26 cellular contexts compared by ENCODE assay signal in genomic region chr6:154358019-154358545, GRCh38. TPM values are rescaled to one million over a fixed set of nuclear protein-coding genes. Genes with fewer than 3 reads are reported as not detected.
"Had no signal": no experiment of that assay in that cellular context is flagged by ENCODE, and none has a peak within 500 bp of the region (broad histone marks: within the 10 kb centered on the region; RNA-seq: fewer than 3 reads in every experiment).

No MANE protein-coding gene starts in this region.

- H3K4me1 ChIP-seq: gastroesophageal sphincter, right lobe of liver had no signal

- H3K27ac Mint-ChIP-seq: activated CD8-positive, alpha-beta memory T cell treated with anti-CD3 and anti-CD28 coated beads, Interleukin-2, amount 10 ng/mL, durations not matched to agents 7 days and 5 days; activated CD8-positive, alpha-beta T cell treated with anti-CD3 and anti-CD28 coated beads, Interleukin-2, amount 10 ng/mL, durations not matched to agents 7 days and 5 days; activated naive CD4-positive, alpha-beta T cell treated with anti-CD3 and anti-CD28 coated beads, Interleukin-2, amount 50 U/mL, for 24 hours; activated naive CD8-positive, alpha-beta T cell treated with anti-CD3 and anti-CD28 coated beads, Interleukin-2, amount 50 U/mL, for 24 hours; activated T-helper 2 cell treated with anti-CD3 and anti-CD28 coated beads, Interferon-gamma antibody, Interleukin-2, Interleukin-4, amounts not matched to agents 10 μg/mL and 5 μg/mL and 100 μg/mL, durations not matched to agents 14 hours and 24 hours and 36 hours; progenitor cell of endocrine pancreas; T-helper 17 cell; WTC11 had no signal

- H3K36me3 Mint-ChIP-seq: activated naive CD4-positive, alpha-beta T cell treated with anti-CD3 and anti-CD28 coated beads, Interleukin-2, amount 50 U/mL, for 24 hours; WTC11 had no signal

- DNase-seq: activated CD8-positive, alpha-beta memory T cell treated with anti-CD3 and anti-CD28 coated beads, Interleukin-2, amount 10 ng/mL, durations not matched to agents 7 days and 5 days; activated CD8-positive, alpha-beta T cell treated with anti-CD3 and anti-CD28 coated beads, Interleukin-2, amount 10 ng/mL, durations not matched to agents 7 days and 5 days; activated naive CD8-positive, alpha-beta T cell treated with anti-CD3 and anti-CD28 coated beads, Interleukin-2, amount 50 U/mL, for 24 hours; activated T-cell treated with anti-CD3 and anti-CD28 coated beads, Interleukin-2, amount 50 U/mL, for 48 hours; dorsolateral prefrontal cortex; effector memory CD4-positive, alpha-beta T cell; erythroblast; hippocampal formation; kidney; left colon; mammary epithelial cell; midbrain; naive thymus-derived CD8-positive, alpha-beta T cell; ovary; right lobe of liver; stimulated activated CD4-positive, alpha-beta T cell treated with anti-CD3 and anti-CD28 coated beads, Interleukin-12 subunit alpha, Interleukin-12 subunit beta, amount 100 ng/mL, for 4 hours; stimulated activated CD4-positive, alpha-beta T cell treated with anti-CD3 and anti-CD28 coated beads, Interleukin-4, amount 100 ng/mL, for 1 hour; stimulated activated naive CD8-positive, alpha-beta T cell treated with anti-CD3 and anti-CD28 coated beads, Interleukin-15, Interleukin-2, amounts not matched to agents 100 U/mL and 50 U/mL, for 24 hours; T-helper 17 cell; upper lobe of right lung had no signal

- H3K36me3 ChIP-seq: gastroesophageal sphincter, ovary, right lobe of liver, upper lobe of right lung had no signal

- H3K27me3 Mint-ChIP-seq: activated naive CD4-positive, alpha-beta T cell treated with anti-CD3 and anti-CD28 coated beads, Interleukin-2, amount 50 U/mL, for 24 hours; progenitor cell of endocrine pancreas had no signal

- H3K27me3 ChIP-seq: gastroesophageal sphincter, ovary, right lobe of liver, upper lobe of right lung had no signal

- H3K4me3 Mint-ChIP-seq: activated CD8-positive, alpha-beta memory T cell treated with anti-CD3 and anti-CD28 coated beads, Interleukin-2, amount 10 ng/mL, durations not matched to agents 7 days and 5 days; activated CD8-positive, alpha-beta T cell treated with anti-CD3 and anti-CD28 coated beads, Interleukin-2, amount 10 ng/mL, durations not matched to agents 7 days and 5 days; activated naive CD8-positive, alpha-beta T cell treated with anti-CD3 and anti-CD28 coated beads, Interleukin-2, amount 50 U/mL, for 24 hours; central memory CD8-positive, alpha-beta T cell; T-helper 17 cell; WTC11 had no signal

- H3K4me3 ChIP-seq: gastroesophageal sphincter, ovary, right lobe of liver, upper lobe of right lung had no signal

- H3K9me3 ChIP-seq: gastroesophageal sphincter, ovary, right lobe of liver, upper lobe of right lung had no signal

- ATAC-seq: activated CD8-positive, alpha-beta memory T cell treated with anti-CD3 and anti-CD28 coated beads, Interleukin-2, amount 10 ng/mL, durations not matched to agents 7 days and 5 days; activated CD8-positive, alpha-beta T cell treated with anti-CD3 and anti-CD28 coated beads, Interleukin-2, amount 10 ng/mL, durations not matched to agents 7 days and 5 days; activated naive CD8-positive, alpha-beta T cell treated with anti-CD3 and anti-CD28 coated beads, Interleukin-2, amount 50 U/mL, for 24 hours; gastroesophageal sphincter; left colon; naive thymus-derived CD8-positive, alpha-beta T cell; right lobe of liver; stimulated activated naive CD8-positive, alpha-beta T cell treated with anti-CD3 and anti-CD28 coated beads, Interleukin-15, Interleukin-2, amounts not matched to agents 100 U/mL and 50 U/mL, for 24 hours; T-helper 17 cell; upper lobe of right lung; WTC11 had no signal

- H3K9me3 Mint-ChIP-seq: activated naive CD4-positive, alpha-beta T cell treated with anti-CD3 and anti-CD28 coated beads, Interleukin-2, amount 50 U/mL, for 24 hours; activated T-helper 2 cell treated with anti-CD3 and anti-CD28 coated beads, Interferon-gamma antibody, Interleukin-2, Interleukin-4, amounts not matched to agents 10 μg/mL and 5 μg/mL and 100 μg/mL, durations not matched to agents 14 hours and 24 hours and 36 hours had no signal

- H3K27ac ChIP-seq: gastroesophageal sphincter, ovary, right lobe of liver, upper lobe of right lung had no signal

RNA-seq across cellular contexts. Expression of gene IPCEF1, which starts 1.5 kb away (rescaled TPM):
- polyA plus RNA-seq: mammary epithelial cell had no signal
